Comparison of ENCODE assay signal across 20 cellular contexts in the genomic region with DNA sequence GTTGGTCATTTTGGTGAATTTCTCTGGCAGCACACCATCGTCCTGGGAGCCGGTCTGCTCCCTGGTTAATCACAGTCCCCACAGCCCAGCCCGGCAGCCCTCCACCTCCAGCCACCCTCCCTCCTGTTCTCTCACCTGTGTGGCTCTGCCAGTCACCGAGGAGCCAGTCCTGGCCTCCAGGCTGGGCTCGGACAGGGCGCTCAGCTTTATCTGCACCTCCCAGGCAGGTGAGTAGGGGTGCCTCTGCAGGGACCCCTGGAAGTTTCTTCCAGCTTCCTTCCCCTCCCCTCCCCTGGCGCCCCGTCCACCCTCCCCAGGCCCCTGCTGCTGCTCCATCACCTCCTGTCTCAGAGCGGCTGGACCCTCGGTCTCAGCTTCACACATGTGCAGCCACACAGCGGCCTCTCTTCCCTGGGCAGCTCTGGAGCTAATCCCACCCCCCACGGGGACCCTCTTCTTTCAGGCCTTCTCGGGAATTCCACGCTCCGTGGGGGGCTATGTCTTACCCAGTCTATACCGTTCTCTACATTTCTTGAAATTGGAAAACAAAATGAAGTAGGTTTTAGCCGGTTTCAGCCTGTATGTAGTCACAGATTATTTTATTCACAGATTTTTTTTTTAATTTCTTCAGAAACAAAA.
DNase-seq lines count a peak whose midpoint lies in the region; ATAC-seq, FAIRE-seq and TF ChIP-seq lines count a peak whose summit lies in the region.
"Had no signal": no experiment of that assay in that cellular context is flagged by ENCODE, and none has a peak within 500 bp of the region (broad histone marks: within the 10 kb centered on the region; RNA-seq: fewer than 3 reads in every experiment).

No MANE protein-coding gene starts in this region.

- no peak overlapping the region for H3K4me2 ChIP-seq in mesendoderm (ENCODE audit: low read length)
- H3K4me2 ChIP-seq: A549 had no signal

- no peak overlapping the region for H2BK5ac ChIP-seq in mesendoderm (ENCODE audit: low read length)

- H3K36me3 Mint-ChIP-seq in central memory CD8-positive, alpha-beta T cell (ENCODE audit: insufficient read depth): no peaks in the 10 kb centered on the region
- no peaks in the 10 kb centered on the region for H3K36me3 Mint-ChIP-seq in endodermal cell (ENCODE audit: low read depth)
- H3K36me3 Mint-ChIP-seq: CD8-positive, alpha-beta T cell had no signal

- TF ChIP-seq POLR2A in spleen (IDR thresholded peaks at IDR 0.05) (no peak), H54 (IDR thresholded peaks at IDR 0.05; ENCODE audit: low read depth, low read length) (no peak)

- H3K79me2 ChIP-seq in mesendoderm (ENCODE audit: control insufficient read depth, insufficient read depth, low read length): no peaks in the 10 kb centered on the region

- no peaks in the 10 kb centered on the region for H3K79me1 ChIP-seq in mesendoderm (ENCODE audit: low read length)

- no peak overlapping the region for H2AK5ac ChIP-seq in mesendoderm (ENCODE audit: low read length)

- no peak for DNase-seq in central memory CD8-positive, alpha-beta T cell (ENCODE audit: low spot score in 2 of 2)
- peak; percentile 87 for DNase-seq in endodermal cell
- peak; percentile 53 for DNase-seq in mesendoderm
- DNase-seq in spleen: peak; percentile 68
- DNase-seq in H54 (ENCODE audit: insufficient read length, low spot score): no peak
- DNase-seq in activated CD4-positive, alpha-beta T cell treated with anti-CD3 and anti-CD28 coated beads, Interleukin-2, amount 50 U/mL, for 1 hour: no peak
- DNase-seq in left ventricle myocardium superior: no peak
- DNase-seq: BE2C; CD8-positive, alpha-beta T cell; COR-L47; DMS153; DND-41; GDM1 had no signal

- intact Hi-C loops in spleen (cut with DNase I; ENCODE audit: low total_unique reads) (no loop called here), left ventricle myocardium superior (cut with micrococcal nuclease) (no loop called here)

- ATAC-seq in central memory CD8-positive, alpha-beta T cell (replicated peaks; ENCODE audit: extremely low read depth, poor library complexity, severe bottlenecking): peak; percentile 14
- ATAC-seq in left ventricle myocardium superior (no peak), HG02759 (IDR thresholded peaks at IDR 0.05; ENCODE audit: unreplicated experiment) (no peak)
- ATAC-seq: A549; CD8-positive, alpha-beta T cell; K562 had no signal

- no peak overlapping the region for H3K4me3 Mint-ChIP-seq in central memory CD8-positive, alpha-beta T cell
- H3K4me3 Mint-ChIP-seq in endodermal cell: no peak overlapping the region
- H3K4me3 Mint-ChIP-seq: CD8-positive, alpha-beta T cell had no signal

- H4K8ac ChIP-seq in mesendoderm (ENCODE audit: low read depth, low read length): no peak overlapping the region

- H2BK15ac ChIP-seq in mesendoderm (replicated peaks; ENCODE audit: low read depth): no peak overlapping the region

- H3K4me1 ChIP-seq in endodermal cell (ENCODE audit: control insufficient read depth, insufficient read depth, low read length) (no peaks in the 10 kb centered on the region), mesendoderm (ENCODE audit: control insufficient read depth, low read depth, low read length) (no peaks in the 10 kb centered on the region), spleen (no peaks in the 10 kb centered on the region)
- H3K4me1 ChIP-seq: A549, BE2C, HAP-1 had no signal

- no peak overlapping the region for H3K4ac ChIP-seq in mesendoderm (ENCODE audit: low read depth, low read length)

- H3K23ac ChIP-seq in mesendoderm (ENCODE audit: low read length): no peak overlapping the region

- H3K27me3 Mint-ChIP-seq in central memory CD8-positive, alpha-beta T cell: no peaks in the 10 kb centered on the region
- H3K27me3 Mint-ChIP-seq in endodermal cell (ENCODE audit: insufficient read depth): no peaks in the 10 kb centered on the region

- no peaks in the 10 kb centered on the region for H3K4me1 Mint-ChIP-seq in central memory CD8-positive, alpha-beta T cell
- H3K4me1 Mint-ChIP-seq in endodermal cell: no peaks in the 10 kb centered on the region

- H3K9me3 Mint-ChIP-seq in central memory CD8-positive, alpha-beta T cell: no peaks in the 10 kb centered on the region
- no peaks in the 10 kb centered on the region for H3K9me3 Mint-ChIP-seq in endodermal cell
- H3K9me3 Mint-ChIP-seq: CD8-positive, alpha-beta T cell had no signal

- no peak overlapping the region for H4K5ac ChIP-seq in mesendoderm (ENCODE audit: low read length)

- no peak overlapping the region for H3K56ac ChIP-seq in mesendoderm (ENCODE audit: low read length)

- no peak overlapping the region for H3K27ac Mint-ChIP-seq in central memory CD8-positive, alpha-beta T cell (ENCODE audit: low read depth)
- H3K27ac Mint-ChIP-seq in endodermal cell: no peak overlapping the region
- H3K27ac Mint-ChIP-seq: CD8-positive, alpha-beta T cell had no signal

- H2BK120ac ChIP-seq in mesendoderm (ENCODE audit: low read depth, low read length): no peak overlapping the region

- no peak for TF ChIP-seq CTCF in endodermal cell (conservative IDR thresholded peaks at IDR 0.05)
- TF ChIP-seq CTCF in spleen (IDR thresholded peaks at IDR 0.05 in 8 of 11, conservative IDR thresholded peaks at IDR 0.05 in 3 of 11): no peak

- H3K18ac ChIP-seq in mesendoderm (ENCODE audit: low read length): no peak overlapping the region

- no peaks in the 10 kb centered on the region for H3K27me3 ChIP-seq in endodermal cell (ENCODE audit: control insufficient read depth, insufficient read depth, low read length, poor library complexity, severe bottlenecking)
- H3K27me3 ChIP-seq in mesendoderm (ENCODE audit: insufficient read depth, low read length, poor library complexity): no peaks in the 10 kb centered on the region
- H3K27me3 ChIP-seq in spleen (replicated peaks in 1 of 7): peaks cover 0 to 26% (median 0%) of the 10 kb centered on the region in 7 donors
- H3K27me3 ChIP-seq: BE2C had no signal

- H3K36me3 ChIP-seq in endodermal cell (ENCODE audit: control insufficient read depth, insufficient read depth, low read length): no peaks in the 10 kb centered on the region
- H3K36me3 ChIP-seq in mesendoderm (ENCODE audit: control insufficient read depth, insufficient read depth, low read length): no peaks in the 10 kb centered on the region
- H3K36me3 ChIP-seq in spleen: no peaks in the 10 kb centered on the region
- H3K36me3 ChIP-seq: BE2C, HAP-1 had no signal

- H3K9me3 ChIP-seq in endodermal cell (ENCODE audit: control insufficient read depth, low read length) (no peaks in the 10 kb centered on the region), spleen (no peaks in the 10 kb centered on the region)
- H3K9me3 ChIP-seq: A549, BE2C, HAP-1 had no signal

- no peak overlapping the region for H3K9ac ChIP-seq in endodermal cell (ENCODE audit: extremely low read depth, low read length, poor library complexity, severe bottlenecking)
- H3K9ac ChIP-seq in mesendoderm (ENCODE audit: low read length): no peak overlapping the region

- H3K4me3 ChIP-seq in endodermal cell (ENCODE audit: low read length) (no peak overlapping the region), mesendoderm (ENCODE audit: low read length) (no peak overlapping the region), spleen (no peak overlapping the region)
- H3K4me3 ChIP-seq: A549, HAP-1, K562 had no signal

- WGBS in endodermal cell (ENCODE audit: insufficient coverage in 1 of 2, insufficient read length in 1 of 2), 2 experiments: 55 to 77% methylated on average over 3 to 17 of the region's 17 CpGs
- WGBS in mesendoderm (ENCODE audit: extremely low coverage, insufficient coverage, low lambda C conversion rate): no CpG with 5 or more reads among the region's 17 CpGs
- WGBS in spleen, 5 donors: 39 to 49% (median 44%) methylated on average over 17 of the region's 17 CpGs

- no peak overlapping the region for H3K27ac ChIP-seq in endodermal cell (ENCODE audit: low read depth, low read length)
- no peak overlapping the region for H3K27ac ChIP-seq in mesendoderm (ENCODE audit: low read depth, low read length)
- no peak overlapping the region for H3K27ac ChIP-seq in spleen
- H3K27ac ChIP-seq: A549, C4-2B had no signal

- FAIRE-seq in H54 (lab: Jason Lieb, UNC): no peak
- FAIRE-seq: A549, D721Med, GM12892, K562 had no signal

Comparison
In these comparisons a context has a peak if more than half of its experiments do, and no peak if none do; other contexts are left out.
1. DNase-seq: peak in endodermal cell (single experiment), mesendoderm (single experiment) and spleen (single experiment); none in central memory CD8-positive, alpha-beta T cell (0 of 2), H54 (single experiment), activated CD4-positive, alpha-beta T cell treated with anti-CD3 and anti-CD28 coated beads, Interleukin-2, amount 50 U/mL, for 1 hour (single experiment) and left ventricle myocardium superior (single experiment).